ENCODE assay signal across 10 cellular contexts in genomic region chr12:46659844-46660243, GRCh38.
DNase-seq lines count a peak whose midpoint lies in the region; ATAC-seq and TF ChIP-seq lines count a peak whose summit lies in the region.
"Had no signal": no experiment of that assay in that cellular context is flagged by ENCODE, and none has a peak within 500 bp of the region (broad histone marks: within the 10 kb centered on the region; RNA-seq: fewer than 3 reads in every experiment).

No MANE protein-coding gene starts in this region.

- DNase-seq in SIG-M5 treated with dmso at 0.1 percent for 504 hours (lab: John Stamatoyannopoulos, UW; ENCODE audit: unreplicated experiment) (peak; percentile 17), SIG-M5 (lab: John Stamatoyannopoulos, UW) (no peak), lung microvascular endothelial cell (ENCODE audit: low read depth in 2 of 2) (peak; percentile 83 to 91), NCI-H1092 (lab: John Stamatoyannopoulos, UW) (no peak), HUDEP-2 (lab: John Stamatoyannopoulos, UW; ENCODE audit: unreplicated experiment in 76 of 76) (no peak)
- DNase-seq in activated CD8-positive, alpha-beta T cell treated with anti-CD3 and anti-CD28 coated beads for 36 hours: peak; percentile 8
- DNase-seq in activated CD4-positive, CD25-positive, alpha-beta regulatory T cell (lab: John Stamatoyannopoulos, UW): no peak
- DNase-seq: cerebellar nuclear complex, NCI-H524 treated with DMSO at 0.1 percent for 48 hours had no signal

- peak overlapping the region in 1 of 5 donors; percentile 35 for H3K4me3 ChIP-seq in subcutaneous abdominal adipose tissue (ENCODE audit: low read depth in 1 of 5, low read length in 5 of 5)

- H3K36me3 Mint-ChIP-seq in activated CD8-positive, alpha-beta T cell treated with anti-CD3 and anti-CD28 coated beads for 36 hours (ENCODE audit: low read depth): no peaks in the 10 kb centered on the region

- peak; percentile 41 for ATAC-seq in activated CD8-positive, alpha-beta T cell treated with anti-CD3 and anti-CD28 coated beads for 36 hours

- H3K4me1 Mint-ChIP-seq in activated CD8-positive, alpha-beta T cell treated with anti-CD3 and anti-CD28 coated beads for 36 hours (ENCODE audit: low read depth): peaks cover 28% of the 10 kb centered on the region

- H3K9me3 ChIP-seq in subcutaneous abdominal adipose tissue (ENCODE audit: control insufficient read depth in 5 of 5, low read length in 5 of 5): no peaks in the 10 kb centered on the region

- peak overlapping the region; percentile 52 for H3K27ac ChIP-seq in subcutaneous abdominal adipose tissue (ENCODE audit: low read depth, low read length)

- no peak for TF ChIP-seq CTCF in activated CD8-positive, alpha-beta T cell treated with anti-CD3 and anti-CD28 coated beads for 36 hours (IDR thresholded peaks at IDR 0.05)

- H3K9me3 Mint-ChIP-seq in activated CD8-positive, alpha-beta T cell treated with anti-CD3 and anti-CD28 coated beads for 36 hours: no peaks in the 10 kb centered on the region

- no peaks in the 10 kb centered on the region for H3K36me3 ChIP-seq in subcutaneous abdominal adipose tissue (ENCODE audit: control insufficient read depth in 5 of 5, insufficient read depth in 5 of 5, low read length in 5 of 5)

- no peaks in the 10 kb centered on the region for H3K27me3 ChIP-seq in subcutaneous abdominal adipose tissue (ENCODE audit: control insufficient read depth in 5 of 5, insufficient read depth in 4 of 5, low read length in 5 of 5)

- CTCF ChIA-PET in activated CD8-positive, alpha-beta T cell treated with anti-CD3 and anti-CD28 coated beads for 36 hours (lab: Charles Lee): no interaction called here

- peak overlapping the region; percentile 74 for H3K27ac Mint-ChIP-seq in activated CD8-positive, alpha-beta T cell treated with anti-CD3 and anti-CD28 coated beads for 36 hours

- H3K4me3 Mint-ChIP-seq in activated CD8-positive, alpha-beta T cell treated with anti-CD3 and anti-CD28 coated beads for 36 hours: no peak overlapping the region

- intact Hi-C loops in activated CD8-positive, alpha-beta T cell treated with anti-CD3 and anti-CD28 coated beads for 36 hours (cut with micrococcal nuclease): loop anchor here (10.0 kb wide), 1 partner anchor 285 kb away; the partner anchor contains the start of gene SLC38A2

- H3K27me3 Mint-ChIP-seq in activated CD8-positive, alpha-beta T cell treated with anti-CD3 and anti-CD28 coated beads for 36 hours: no peaks in the 10 kb centered on the region

- H3K9ac ChIP-seq in subcutaneous abdominal adipose tissue (ENCODE audit: low read length in 5 of 5): peak overlapping the region in 4 of 5 donors; percentile 7 to 33 (median 24)

- POLR2A ChIA-PET in activated CD8-positive, alpha-beta T cell treated with anti-CD3 and anti-CD28 coated beads for 36 hours (lab: Charles Lee): no interaction called here

- H3K4me1 ChIP-seq in subcutaneous abdominal adipose tissue (ENCODE audit: control insufficient read depth in 5 of 5, insufficient read depth in 5 of 5, low read length in 5 of 5): peaks cover 2 to 33% (median 31%) of the 10 kb centered on the region in 5 donors

Comparison
In these comparisons a context has a peak if more than half of its experiments do, and no peak if none do; other contexts are left out.
1. DNase-seq: peak in SIG-M5 treated with dmso at 0.1 percent for 504 hours (single experiment), activated CD8-positive, alpha-beta T cell treated with anti-CD3 and anti-CD28 coated beads for 36 hours (single experiment) and lung microvascular endothelial cell (2 of 2); none in SIG-M5 (single experiment), NCI-H1092 (single experiment), activated CD4-positive, CD25-positive, alpha-beta regulatory T cell (0 of 4) and HUDEP-2 (0 of 76).